Comparison of ENCODE assay signal across 1 cellular context in genomic region chr1:23804183-23804582, GRCh38.
TF ChIP-seq lines count a peak whose summit lies in the region.

No MANE protein-coding gene starts in this region.

TF ChIP-seq in GM23338, 12 proteins besides CTCF, POLR2A, EP300 and RAD21 (continued from another document):
- TF ChIP-seq ETS1 (IDR thresholded peaks at IDR 0.05) (no peak), STAT1 (IDR thresholded peaks at IDR 0.05; ENCODE audit: unreplicated experiment) (no peak), ZNF114 (CRISPR knock-in tag; IDR thresholded peaks at IDR 0.05) (no peak), EZH2 (IDR thresholded peaks at IDR 0.05; ENCODE audit: low read depth, unreplicated experiment) (no peak), NANOG (IDR thresholded peaks at IDR 0.05; ENCODE audit: borderline replicate concordance) (no peak), ZNF462 (CRISPR knock-in tag; IDR thresholded peaks at IDR 0.05) (no peak), POLR2AphosphoS5 (IDR thresholded peaks at IDR 0.05; ENCODE audit: low read depth) (no peak), ZNF331 (CRISPR knock-in tag; IDR thresholded peaks at IDR 0.05; ENCODE audit: low read depth) (no peak), JUNB (IDR thresholded peaks at IDR 0.05; ENCODE audit: unreplicated experiment) (no peak)
